Comparison of ENCODE assay signal across 8 cellular contexts in the genomic region with DNA sequence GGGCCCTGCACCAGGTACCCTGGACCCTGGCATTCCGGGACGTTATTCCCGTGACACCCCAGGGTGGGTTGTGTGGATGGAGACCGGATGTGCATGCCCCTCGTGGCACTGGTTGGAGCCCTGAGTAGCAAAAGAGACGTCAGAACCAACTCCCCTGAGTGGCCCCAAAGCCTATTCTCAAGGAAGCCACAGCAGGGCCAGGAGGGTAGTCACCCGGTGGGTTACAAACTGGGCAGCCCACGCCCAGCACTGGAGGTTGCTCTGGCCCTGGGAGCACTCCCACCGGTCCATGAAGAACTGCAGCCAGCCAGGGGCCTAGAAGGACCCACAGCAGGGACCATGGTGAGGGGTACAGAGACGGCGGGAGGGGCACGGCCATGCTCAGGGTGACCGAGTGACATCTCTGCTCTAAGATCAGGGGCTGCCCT. TPM values are rescaled to one million over a fixed set of nuclear protein-coding genes. Genes with fewer than 3 reads are reported as not detected.
A peak's percentile ranks its signal among the peaks of the same experiment; 100 is the strongest.
DNase-seq lines count a peak whose midpoint lies in the region; ATAC-seq and TF ChIP-seq lines count a peak whose summit lies in the region.

No MANE protein-coding gene starts in this region.

- H3K4me1 ChIP-seq in BE2C (peaks cover 49% of the 10 kb centered on the region), HUES48 (ENCODE audit: control insufficient read depth, insufficient read depth, low read length) (peaks cover 46% of the 10 kb centered on the region), ascending aorta (peaks cover 14 to 29% of the 10 kb centered on the region in 2 donors), mucosa of descending colon (ENCODE audit: low read depth) (peaks cover 76% of the 10 kb centered on the region)

- CTCF ChIA-PET in GM10248 (lab: Yijun Ruan, JAX) = interaction anchor here (1.0 to 1.4 kb wide), 3 partner anchors 18 to 30 kb away, joined by 3 to 4 read pairs (median 4); no protein-coding TSS in a partner anchor

- no peaks in the 10 kb centered on the region for H3K27me3 ChIP-seq in BE2C
- peaks cover under 1% of the 10 kb centered on the region; the same call in 1 of the 2 replicates for H3K27me3 ChIP-seq in HUES48 (ENCODE audit: control insufficient read depth, insufficient read depth, low read length)
- no peaks in the 10 kb centered on the region for H3K27me3 ChIP-seq in ascending aorta

- TF ChIP-seq CTCF in BE2C (IDR thresholded peaks at IDR 0.05; ENCODE audit: low read depth, low read length) (no peak), ascending aorta (IDR thresholded peaks at IDR 0.05) (no peak), mucosa of descending colon (IDR thresholded peaks at IDR 0.05) (no peak), GM10248 (IDR thresholded peaks at IDR 0.05; ENCODE audit: control extremely low read depth, extremely low read depth, low read depth, missing control alignments) (no peak)

- DNase-seq in BE2C = no peak
- no peak for DNase-seq in ascending aorta (ENCODE audit: low spot score in 2 of 2)
- no peak for DNase-seq in mucosa of descending colon
- no peak for DNase-seq in NCI-H1436 treated with DMSO at 0.1 percent for 48 hours (lab: John Stamatoyannopoulos, UW)
- no peak for DNase-seq in SK-N-DZ (ENCODE audit: low spot score)
- DNase-seq in GM10248 (ENCODE audit: extremely low spot score) = no peak

- H3K36me3 ChIP-seq in BE2C = peaks cover 4% of the 10 kb centered on the region
- H3K36me3 ChIP-seq in HUES48 (ENCODE audit: control insufficient read depth, insufficient read depth, low read length) = no peaks in the 10 kb centered on the region
- H3K36me3 ChIP-seq in ascending aorta = peaks cover 0 to 5% of the 10 kb centered on the region in 2 donors
- H3K36me3 ChIP-seq in mucosa of descending colon (ENCODE audit: low read depth) = no peaks in the 10 kb centered on the region

- H3K4me3 ChIP-seq in BE2C (ENCODE audit: low read depth, low read length) = peak overlapping the region; percentile 62
- H3K4me3 ChIP-seq in HUES48 (ENCODE audit: low read depth, low read length) = 0 out of 2 replicates have a peak overlapping the region, but pooled peaks have one; percentile 3
- peak overlapping the region in 1 of 2 donors; percentile 62 for H3K4me3 ChIP-seq in ascending aorta
- H3K4me3 ChIP-seq in mucosa of descending colon = no peak overlapping the region

- intact Hi-C loops in ascending aorta (cut with DNase I) = no loop called here
- intact Hi-C loops in mucosa of descending colon (cut with DNase I, micrococcal nuclease) = no loop called here

- no peak overlapping the region for H3K9ac ChIP-seq in HUES48 (ENCODE audit: low read depth, low read length)

- H3K27ac ChIP-seq in HUES48 (ENCODE audit: low read depth, low read length) (peak overlapping the region; percentile 71), ascending aorta (peak overlapping the region; percentile 65 to 67)

- ATAC-seq in mucosa of descending colon = peak; percentile 1
- no peak for ATAC-seq in HG03565 (IDR thresholded peaks at IDR 0.05; ENCODE audit: unreplicated experiment)

- no peaks in the 10 kb centered on the region for H3K9me3 ChIP-seq in BE2C
- H3K9me3 ChIP-seq in HUES48 (ENCODE audit: control insufficient read depth, insufficient read depth, low read length) = no peaks in the 10 kb centered on the region
- H3K9me3 ChIP-seq in ascending aorta = no peaks in the 10 kb centered on the region
- no peaks in the 10 kb centered on the region for H3K9me3 ChIP-seq in mucosa of descending colon

- POLR2A ChIA-PET in GM10248 (lab: Yijun Ruan, JAX) = interaction anchor here (0.5 kb wide), 1 partner anchor 8 kb away, joined by 3 read pairs; no protein-coding TSS in a partner anchor

RNA-seq across cellular contexts. Expression of gene KLF16, which starts 7.5 kb away (rescaled TPM):
- polyA plus RNA-seq in BE2C (2012; ENCODE audit: insufficient read depth, insufficient read length, low read depth) = 112 TPM
- total RNA-seq in ascending aorta = 15.2 TPM
- 10 to 100 TPM; 22.6 to 26.5 (median 25.6) TPM for total RNA-seq in mucosa of descending colon
- 12.8 and 16.7 TPM in 2 replicates for polyA plus RNA-seq in SK-N-DZ (2014; cell fraction: cytosol; rRNA removed)
- 11.0 and 15.3 TPM in 2 replicates for polyA plus RNA-seq in SK-N-DZ (2014; cell fraction: nucleus; rRNA removed)

RNA-seq across cellular contexts. Expression of gene REXO1, which starts 7.6 kb away (rescaled TPM):
- 165 TPM for polyA plus RNA-seq in BE2C (2012; ENCODE audit: insufficient read depth, insufficient read length, low read depth)
- 45.1 TPM for total RNA-seq in ascending aorta
- total RNA-seq in mucosa of descending colon = 10 to 100 TPM; 45.4 to 54.3 (median 50.2) TPM
- 10.7 and 12.7 TPM in 2 replicates for polyA plus RNA-seq in SK-N-DZ (2014; cell fraction: cytosol; rRNA removed)
- polyA plus RNA-seq in SK-N-DZ (2014; cell fraction: nucleus; rRNA removed) = 16.6 and 69.5 TPM in 2 replicates

RNA-seq across cellular contexts. Expression of gene ABHD17A, which starts 29.5 kb away (rescaled TPM):
- polyA plus RNA-seq in BE2C (2012; ENCODE audit: insufficient read depth, insufficient read length, low read depth) = 324 TPM
- 278 TPM for total RNA-seq in ascending aorta
- total RNA-seq in mucosa of descending colon = 10 to 100 TPM; 60.9 to 65.8 (median 65.8) TPM
- polyA plus RNA-seq in SK-N-DZ (2014; cell fraction: cytosol; rRNA removed) = 73.8 and 89.9 TPM in 2 replicates
- polyA plus RNA-seq in SK-N-DZ (2014; cell fraction: nucleus; rRNA removed) = 197 and 240 TPM in 2 replicates

RNA-seq across cellular contexts. Expression of gene ATP8B3, which starts 43.8 kb away (rescaled TPM):
- 0.29 TPM for polyA plus RNA-seq in BE2C (2012; ENCODE audit: insufficient read depth, insufficient read length, low read depth)
- 0.11 TPM for total RNA-seq in ascending aorta
- total RNA-seq in mucosa of descending colon = 1 to 10 TPM in 1 of 3 donors, under 1 TPM in 2; 0.55 to 1.2 (median 0.80) TPM
- polyA plus RNA-seq in SK-N-DZ (2014; cell fraction: cytosol; rRNA removed) = 0.10 and 0.32 TPM in 2 replicates
- 0.12 and 1.7 TPM in 2 replicates for polyA plus RNA-seq in SK-N-DZ (2014; cell fraction: nucleus; rRNA removed)

RNA-seq across cellular contexts. Expression of gene ADAT3, which starts 49.4 kb away (rescaled TPM):
- 51.0 TPM for polyA plus RNA-seq in BE2C (2012; ENCODE audit: insufficient read depth, insufficient read length, low read depth)
- total RNA-seq in ascending aorta (18.4 TPM), mucosa of descending colon (10 to 100 TPM; 12.5 to 21.9 (median 19.6) TPM)
- polyA plus RNA-seq in SK-N-DZ (2014; cell fraction: cytosol; rRNA removed) = 6.3 and 9.5 TPM in 2 replicates
- 6.1 and 7.3 TPM in 2 replicates for polyA plus RNA-seq in SK-N-DZ (2014; cell fraction: nucleus; rRNA removed)
